ENCODE assay signal across 1 cellular context in the genomic region with DNA sequence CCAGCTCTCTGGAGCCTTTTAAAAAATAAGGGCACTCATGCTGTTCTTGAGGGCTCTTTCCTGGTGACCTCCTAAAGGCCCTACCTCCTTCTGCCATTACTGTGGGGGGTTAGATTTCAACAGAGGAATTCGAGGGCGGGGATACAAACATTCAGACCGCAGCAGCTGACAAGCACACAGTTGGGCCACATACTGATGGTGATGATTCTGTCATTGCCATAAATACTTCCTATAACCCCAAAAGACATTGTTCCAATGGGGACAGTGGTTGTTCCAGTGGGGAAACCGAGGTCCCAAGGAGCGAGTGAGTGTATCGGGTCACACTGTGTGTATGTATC.
TF ChIP-seq lines count a peak whose summit lies in the region.

No MANE protein-coding gene starts in this region.

TF ChIP-seq in WTC11, 78 proteins besides CTCF, POLR2A, EP300 and RAD21 (continued from another document):
- TF ChIP-seq, protein P1, sequence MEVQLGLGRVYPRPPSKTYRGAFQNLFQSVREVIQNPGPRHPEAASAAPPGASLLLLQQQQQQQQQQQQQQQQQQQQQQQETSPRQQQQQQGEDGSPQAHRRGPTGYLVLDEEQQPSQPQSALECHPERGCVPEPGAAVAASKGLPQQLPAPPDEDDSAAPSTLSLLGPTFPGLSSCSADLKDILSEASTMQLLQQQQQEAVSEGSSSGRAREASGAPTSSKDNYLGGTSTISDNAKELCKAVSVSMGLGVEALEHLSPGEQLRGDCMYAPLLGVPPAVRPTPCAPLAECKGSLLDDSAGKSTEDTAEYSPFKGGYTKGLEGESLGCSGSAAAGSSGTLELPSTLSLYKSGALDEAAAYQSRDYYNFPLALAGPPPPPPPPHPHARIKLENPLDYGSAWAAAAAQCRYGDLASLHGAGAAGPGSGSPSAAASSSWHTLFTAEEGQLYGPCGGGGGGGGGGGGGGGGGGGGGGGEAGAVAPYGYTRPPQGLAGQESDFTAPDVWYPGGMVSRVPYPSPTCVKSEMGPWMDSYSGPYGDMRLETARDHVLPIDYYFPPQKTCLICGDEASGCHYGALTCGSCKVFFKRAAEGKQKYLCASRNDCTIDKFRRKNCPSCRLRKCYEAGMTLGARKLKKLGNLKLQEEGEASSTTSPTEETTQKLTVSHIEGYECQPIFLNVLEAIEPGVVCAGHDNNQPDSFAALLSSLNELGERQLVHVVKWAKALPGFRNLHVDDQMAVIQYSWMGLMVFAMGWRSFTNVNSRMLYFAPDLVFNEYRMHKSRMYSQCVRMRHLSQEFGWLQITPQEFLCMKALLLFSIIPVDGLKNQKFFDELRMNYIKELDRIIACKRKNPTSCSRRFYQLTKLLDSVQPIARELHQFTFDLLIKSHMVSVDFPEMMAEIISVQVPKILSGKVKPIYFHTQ (CRISPR knock-in tag; IDR thresholded peaks at IDR 0.05) = no peak
- TF ChIP-seq NR2C2 (CRISPR knock-in tag; IDR thresholded peaks at IDR 0.05) (no peak), NFE2L1 (CRISPR knock-in tag; IDR thresholded peaks at IDR 0.05) (no peak)
- TF ChIP-seq, protein P2, sequence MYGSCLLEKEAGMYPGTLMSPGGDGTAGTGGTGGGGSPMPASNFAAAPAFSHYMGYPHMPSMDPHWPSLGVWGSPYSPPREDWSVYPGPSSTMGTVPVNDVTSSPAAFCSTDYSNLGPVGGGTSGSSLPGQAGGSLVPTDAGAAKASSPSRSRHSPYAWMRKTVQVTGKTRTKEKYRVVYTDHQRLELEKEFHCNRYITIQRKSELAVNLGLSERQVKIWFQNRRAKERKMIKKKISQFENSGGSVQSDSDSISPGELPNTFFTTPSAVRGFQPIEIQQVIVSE (CRISPR knock-in tag; IDR thresholded peaks at IDR 0.05; ENCODE audit: borderline replicate concordance) = no peak
- TF ChIP-seq, protein P3, sequence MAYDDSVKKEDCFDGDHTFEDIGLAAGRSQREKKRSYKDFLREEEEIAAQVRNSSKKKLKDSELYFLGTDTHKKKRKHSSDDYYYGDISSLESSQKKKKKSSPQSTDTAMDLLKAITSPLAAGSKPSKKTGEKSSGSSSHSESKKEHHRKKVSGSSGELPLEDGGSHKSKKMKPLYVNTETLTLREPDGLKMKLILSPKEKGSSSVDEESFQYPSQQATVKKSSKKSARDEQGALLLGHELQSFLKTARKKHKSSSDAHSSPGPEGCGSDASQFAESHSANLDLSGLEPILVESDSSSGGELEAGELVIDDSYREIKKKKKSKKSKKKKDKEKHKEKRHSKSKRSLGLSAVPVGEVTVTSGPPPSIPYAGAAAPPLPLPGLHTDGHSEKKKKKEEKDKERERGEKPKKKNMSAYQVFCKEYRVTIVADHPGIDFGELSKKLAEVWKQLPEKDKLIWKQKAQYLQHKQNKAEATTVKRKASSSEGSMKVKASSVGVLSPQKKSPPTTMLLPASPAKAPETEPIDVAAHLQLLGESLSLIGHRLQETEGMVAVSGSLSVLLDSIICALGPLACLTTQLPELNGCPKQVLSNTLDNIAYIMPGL (CRISPR knock-in tag; IDR thresholded peaks at IDR 0.05) = no peak
- TF ChIP-seq, protein P4, sequence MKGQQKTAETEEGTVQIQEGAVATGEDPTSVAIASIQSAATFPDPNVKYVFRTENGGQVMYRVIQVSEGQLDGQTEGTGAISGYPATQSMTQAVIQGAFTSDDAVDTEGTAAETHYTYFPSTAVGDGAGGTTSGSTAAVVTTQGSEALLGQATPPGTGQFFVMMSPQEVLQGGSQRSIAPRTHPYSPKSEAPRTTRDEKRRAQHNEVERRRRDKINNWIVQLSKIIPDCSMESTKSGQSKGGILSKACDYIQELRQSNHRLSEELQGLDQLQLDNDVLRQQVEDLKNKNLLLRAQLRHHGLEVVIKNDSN (CRISPR knock-in tag; IDR thresholded peaks at IDR 0.05) = no peak
